1 cellular context compared by ENCODE assay signal in genomic region chr11:128957204-128957482, GRCh38.
TF ChIP-seq lines count a peak whose summit lies in the region.

No MANE protein-coding gene starts in this region.

TF ChIP-seq in H1, 55 proteins besides CTCF, POLR2A, EP300 and RAD21:
- no peak for TF ChIP-seq SRF (IDR thresholded peaks at IDR 0.05; ENCODE audit: low read depth, low read length)
- no peak for TF ChIP-seq CHD2 (IDR thresholded peaks at IDR 0.05; ENCODE audit: low read length)
- no peak for TF ChIP-seq SP4 (IDR thresholded peaks at IDR 0.05; ENCODE audit: low read length)
- no peak for TF ChIP-seq MAFK (IDR thresholded peaks at IDR 0.05; ENCODE audit: low read depth, low read length)
- no peak for TF ChIP-seq JUND (IDR thresholded peaks at IDR 0.05; ENCODE audit: low read length)
- no peak for TF ChIP-seq KDM5A (IDR thresholded peaks at IDR 0.05; ENCODE audit: low read length)
- TF ChIP-seq TAF7 (optimal IDR thresholded peaks at IDR 0.05; ENCODE audit: borderline replicate concordance, low read depth, low read length): no peak
- TF ChIP-seq SP2 (IDR thresholded peaks at IDR 0.05; ENCODE audit: low read length): no peak
- TF ChIP-seq NANOG (IDR thresholded peaks at IDR 0.05; ENCODE audit: insufficient read depth, low read depth, low read length, poor library complexity, severe bottlenecking): no peak
- no peak for TF ChIP-seq ASH2L (IDR thresholded peaks at IDR 0.05; ENCODE audit: low read length)
- TF ChIP-seq E2F6 (IDR thresholded peaks at IDR 0.05): no peak
- TF ChIP-seq CEBPB (IDR thresholded peaks at IDR 0.05; ENCODE audit: low read depth, low read length): no peak
- no peak for TF ChIP-seq SIX5 (IDR thresholded peaks at IDR 0.05; ENCODE audit: low read depth, low read length)
- no peak for TF ChIP-seq CBX8 (IDR thresholded peaks at IDR 0.05; ENCODE audit: borderline replicate concordance, low read depth, low read length)
- TF ChIP-seq SUZ12 (IDR thresholded peaks at IDR 0.05; ENCODE audit: low read length): no peak
- TF ChIP-seq PHF8 (conservative IDR thresholded peaks at IDR 0.05; ENCODE audit: low read depth, low read length): no peak
- no peak for TF ChIP-seq POU5F1 (IDR thresholded peaks at IDR 0.05; ENCODE audit: low read depth, low read length)
- TF ChIP-seq RXRA (IDR thresholded peaks at IDR 0.05; ENCODE audit: insufficient read depth, low read depth, low read length): no peak
- TF ChIP-seq, protein P1, sequence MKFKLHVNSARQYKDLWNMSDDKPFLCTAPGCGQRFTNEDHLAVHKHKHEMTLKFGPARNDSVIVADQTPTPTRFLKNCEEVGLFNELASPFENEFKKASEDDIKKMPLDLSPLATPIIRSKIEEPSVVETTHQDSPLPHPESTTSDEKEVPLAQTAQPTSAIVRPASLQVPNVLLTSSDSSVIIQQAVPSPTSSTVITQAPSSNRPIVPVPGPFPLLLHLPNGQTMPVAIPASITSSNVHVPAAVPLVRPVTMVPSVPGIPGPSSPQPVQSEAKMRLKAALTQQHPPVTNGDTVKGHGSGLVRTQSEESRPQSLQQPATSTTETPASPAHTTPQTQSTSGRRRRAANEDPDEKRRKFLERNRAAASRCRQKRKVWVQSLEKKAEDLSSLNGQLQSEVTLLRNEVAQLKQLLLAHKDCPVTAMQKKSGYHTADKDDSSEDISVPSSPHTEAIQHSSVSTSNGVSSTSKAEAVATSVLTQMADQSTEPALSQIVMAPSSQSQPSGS (IDR thresholded peaks at IDR 0.05; ENCODE audit: low read length): no peak
TF ChIP-seq in H1: peak in this region for 0.
